Comparison of ENCODE assay signal across 8 cellular contexts in the genomic region with DNA sequence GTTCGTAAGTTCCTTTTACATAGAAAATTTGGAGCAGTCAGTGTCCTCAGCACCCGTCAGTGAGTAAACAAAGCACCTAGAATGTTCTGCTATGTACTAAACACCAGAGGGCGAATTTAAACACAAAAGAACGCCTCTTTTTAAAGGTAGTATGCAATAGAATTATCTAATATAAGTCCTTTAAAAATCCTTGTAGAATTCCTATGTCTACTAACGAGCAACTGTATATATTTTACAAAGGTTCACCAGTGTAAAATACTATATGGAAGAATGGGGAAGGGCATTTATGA. TPM values are rescaled to one million over a fixed set of nuclear protein-coding genes. Genes with fewer than 3 reads are reported as not detected.
A peak's percentile ranks its signal among the peaks of the same experiment; 100 is the strongest.
DNase-seq lines count a peak whose midpoint lies in the region; ATAC-seq and TF ChIP-seq lines count a peak whose summit lies in the region.

No MANE protein-coding gene starts in this region.

- H3K36me3 ChIP-seq in gastrocnemius medialis, result no peaks in the 10 kb centered on the region

- DNase-seq in activated T-cell treated with anti-CD3 and anti-CD28 coated beads, Interleukin-2, amount 50 U/mL, for 24 hours, result no peak
- no peak for DNase-seq in activated T-cell treated with anti-CD3 and anti-CD28 coated beads, Interleukin-2, amount 50 U/mL, for 48 hours
- DNase-seq in T-helper 2 cell treated with Interferon-gamma antibody and Interleukin-4, amounts not matched to agents 5 μg/mL and 100 μg/mL, for 36 hours (ENCODE audit: low spot score), result no peak
- DNase-seq in globus pallidus (ENCODE audit: low spot score) (peak; percentile 24), gastrocnemius medialis (no peak), AG08396 (ENCODE audit: low spot score) (no peak)
- DNase-seq in stimulated activated CD4-positive, alpha-beta T cell treated with anti-CD3 and anti-CD28 coated beads, Interleukin-12 subunit alpha, Interleukin-12 subunit beta, amount 100 ng/mL, for 4 hours, result no peak

- peak overlapping the region in 2 of 4 donors; percentile 9 to 27 for H3K27ac ChIP-seq in gastrocnemius medialis

- TF ChIP-seq CTCF in gastrocnemius medialis (IDR thresholded peaks at IDR 0.05 in 4 of 5, conservative IDR thresholded peaks at IDR 0.05 in 1 of 5), result no peak

- peak overlapping the region; percentile 35 to 52 (median 46) for H3K4me3 ChIP-seq in gastrocnemius medialis

- no peaks in the 10 kb centered on the region for H3K4me1 ChIP-seq in gastrocnemius medialis

- TF ChIP-seq POLR2A in gastrocnemius medialis (IDR thresholded peaks at IDR 0.05), result no peak

- no peaks in the 10 kb centered on the region for H3K9me3 Mint-ChIP-seq in activated T-cell treated with anti-CD3 and anti-CD28 coated beads, Interleukin-2, amount 50 U/mL, for 24 hours
- H3K9me3 Mint-ChIP-seq in T-helper 2 cell treated with Interferon-gamma antibody and Interleukin-4, amounts not matched to agents 5 μg/mL and 100 μg/mL, for 36 hours, result no peaks in the 10 kb centered on the region

- in situ Hi-C loops in gastrocnemius medialis (cut with MboI; ENCODE audit: low sequenced_read_pairs in 4 of 4), result loop anchor here in 1 of 4 donors (25.0 kb wide), 2 partner anchors 360 to 1435 kb away; a partner anchor contains a TSS

- no peaks in the 10 kb centered on the region for H3K27me3 ChIP-seq in gastrocnemius medialis

- H3K27me3 Mint-ChIP-seq in activated T-cell treated with anti-CD3 and anti-CD28 coated beads, Interleukin-2, amount 50 U/mL, for 24 hours, result peaks cover 1% of the 10 kb centered on the region
- peaks cover 2% of the 10 kb centered on the region for H3K27me3 Mint-ChIP-seq in T-helper 2 cell treated with Interferon-gamma antibody and Interleukin-4, amounts not matched to agents 5 μg/mL and 100 μg/mL, for 36 hours (ENCODE audit: low read depth)

- H3K4me1 Mint-ChIP-seq in activated T-cell treated with anti-CD3 and anti-CD28 coated beads, Interleukin-2, amount 50 U/mL, for 24 hours (ENCODE audit: low read depth), result peaks cover 8% of the 10 kb centered on the region
- peaks cover 8% of the 10 kb centered on the region for H3K4me1 Mint-ChIP-seq in T-helper 2 cell treated with Interferon-gamma antibody and Interleukin-4, amounts not matched to agents 5 μg/mL and 100 μg/mL, for 36 hours (ENCODE audit: low read depth)

- no peaks in the 10 kb centered on the region for H3K9me3 ChIP-seq in gastrocnemius medialis

- peak overlapping the region; percentile 55 for H3K27ac Mint-ChIP-seq in activated T-cell treated with anti-CD3 and anti-CD28 coated beads, Interleukin-2, amount 50 U/mL, for 24 hours
- H3K27ac Mint-ChIP-seq in T-helper 2 cell treated with Interferon-gamma antibody and Interleukin-4, amounts not matched to agents 5 μg/mL and 100 μg/mL, for 36 hours, result no peak overlapping the region

- intact Hi-C loops in gastrocnemius medialis (cut with DNase I; ENCODE audit: low total_unique reads), result no loop called here

- H3K4me3 Mint-ChIP-seq in activated T-cell treated with anti-CD3 and anti-CD28 coated beads, Interleukin-2, amount 50 U/mL, for 24 hours, result peak overlapping the region; percentile 79
- peak overlapping the region; percentile 80 for H3K4me3 Mint-ChIP-seq in T-helper 2 cell treated with Interferon-gamma antibody and Interleukin-4, amounts not matched to agents 5 μg/mL and 100 μg/mL, for 36 hours

- no peaks in the 10 kb centered on the region for H3K36me3 Mint-ChIP-seq in activated T-cell treated with anti-CD3 and anti-CD28 coated beads, Interleukin-2, amount 50 U/mL, for 24 hours (ENCODE audit: low read depth)
- H3K36me3 Mint-ChIP-seq in T-helper 2 cell treated with Interferon-gamma antibody and Interleukin-4, amounts not matched to agents 5 μg/mL and 100 μg/mL, for 36 hours (ENCODE audit: low read depth), result no peaks in the 10 kb centered on the region

- ATAC-seq in HG03097 (IDR thresholded peaks at IDR 0.05; ENCODE audit: low FRiP score, unreplicated experiment) (peak; percentile 32), gastrocnemius medialis (peak; percentile 42 to 55)

RNA-seq across cellular contexts. Expression of a gene that starts 0.5 kb away (rescaled TPM):
- under 1 TPM in 1 of 4 donors, not detected in 3; 0.82 TPM for total RNA-seq in gastrocnemius medialis

RNA-seq across cellular contexts. Expression of a gene that starts 11.8 kb away (rescaled TPM):
- 100 to 1,000 TPM in 2 of 4 donors, 10 to 100 TPM in 2; 71.5 to 114 (median 99.7) TPM for total RNA-seq in gastrocnemius medialis
